Comparison of ENCODE assay signal across 8 cellular contexts in the genomic region with DNA sequence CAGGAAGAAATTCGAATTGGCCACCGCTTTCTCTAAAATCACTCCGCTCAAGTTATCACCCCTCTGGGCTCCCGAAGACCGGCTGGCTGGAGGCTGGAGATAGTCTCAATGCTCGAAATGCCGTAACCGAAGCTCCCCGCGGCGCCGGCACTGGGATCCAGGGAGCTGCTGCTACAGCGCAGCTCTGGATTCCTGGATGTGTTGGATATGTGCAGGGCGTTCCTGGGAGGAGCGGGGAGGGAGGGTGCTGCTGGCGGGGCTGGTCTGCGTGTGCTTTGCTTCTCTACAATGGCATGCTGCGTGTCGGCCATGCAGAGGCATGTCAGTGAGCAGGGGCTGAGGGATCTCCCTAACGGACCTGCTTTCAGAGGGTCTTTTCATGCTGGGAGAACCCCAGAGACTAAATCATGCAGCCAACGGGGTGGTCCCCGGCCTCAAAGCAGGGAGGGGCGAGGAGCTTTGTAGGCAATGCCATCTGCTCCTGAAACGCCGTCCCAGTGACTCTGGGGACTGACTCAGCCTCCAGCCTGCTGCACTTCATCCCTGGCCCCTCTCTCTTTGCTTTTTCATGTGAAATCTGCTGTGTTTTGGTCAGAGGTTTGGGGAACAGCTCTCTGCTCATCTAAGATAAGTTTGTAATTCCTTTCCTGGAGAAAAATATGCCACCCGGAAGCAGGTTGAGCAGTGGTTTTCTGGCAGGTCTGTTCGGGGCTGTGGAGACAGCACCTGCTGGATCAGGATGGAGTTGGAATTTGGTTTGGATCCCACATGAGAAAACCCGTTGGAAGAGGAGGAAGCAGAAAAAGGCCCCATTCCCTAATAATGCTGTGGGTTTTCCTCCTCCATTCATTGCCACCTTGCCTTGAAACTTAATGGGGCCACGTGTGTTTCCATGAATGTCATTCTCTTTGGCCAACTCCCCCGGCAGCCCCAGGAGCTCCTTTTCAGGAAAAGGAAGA.
DNase-seq lines count a peak whose midpoint lies in the region; ATAC-seq, FAIRE-seq and TF ChIP-seq lines count a peak whose summit lies in the region.

No MANE protein-coding gene starts in this region.

- no peak for ATAC-seq in activated CD4-positive, alpha-beta T cell treated with anti-CD3 and anti-CD28 coated beads for 36 hours
- ATAC-seq in GM12878, result peak; percentile 13
- no peak for ATAC-seq in HG02642 (IDR thresholded peaks at IDR 0.05; ENCODE audit: poor library complexity, unreplicated experiment)
- ATAC-seq in GM18519 (IDR thresholded peaks at IDR 0.05; ENCODE audit: low FRiP score, unreplicated experiment), result no peak

- in situ Hi-C loops in GM12878 (cut with MboI), result loop anchor here (10.0 to 25.0 kb wide), 2 partner anchors 703 to 1190 kb away; a partner anchor contains a TSS

- CTCF ChIA-PET in activated CD4-positive, alpha-beta T cell treated with anti-CD3 and anti-CD28 coated beads for 36 hours (lab: Charles Lee), result interaction anchor here (0.7 to 4.1 kb wide), 15 partner anchors 8 to 121 kb away, joined by 3 to 27 read pairs (median 5); no protein-coding TSS in a partner anchor
- CTCF ChIA-PET in GM12878 (lab: Yijun Ruan, JAX), result interaction anchor here (0.6 to 6.4 kb wide), 11 partner anchors 8 to 120 kb away, joined by 3 to 53 read pairs (median 3); no protein-coding TSS in a partner anchor

- intact Hi-C loops in activated CD4-positive, alpha-beta T cell treated with anti-CD3 and anti-CD28 coated beads for 36 hours (cut with DNase I, micrococcal nuclease), result loop anchor here (2.0 to 10.0 kb wide), 6 partner anchors 17 to 1187 kb away; a partner anchor contains a TSS
- intact Hi-C loops in GM12878 (cut with micrococcal nuclease; ENCODE audit: unreplicated experiment), result loop anchor here (2.0 kb wide), 1 partner anchor 21 kb away; no protein-coding TSS in a partner anchor
- intact Hi-C loops in sigmoid colon (cut with DNase I), result loop anchor here (2.0 kb wide), 1 partner anchor 19 kb away; no protein-coding TSS in a partner anchor

- no peaks in the 10 kb centered on the region for H3K9me3 Mint-ChIP-seq in activated CD4-positive, alpha-beta T cell treated with anti-CD3 and anti-CD28 coated beads for 36 hours (ENCODE audit: low read depth)

- H3K27ac Mint-ChIP-seq in activated CD4-positive, alpha-beta T cell treated with anti-CD3 and anti-CD28 coated beads for 36 hours, result peak overlapping the region; percentile 98

- H3K36me3 Mint-ChIP-seq in activated CD4-positive, alpha-beta T cell treated with anti-CD3 and anti-CD28 coated beads for 36 hours (ENCODE audit: low read depth), result peaks cover 70% of the 10 kb centered on the region

- peak overlapping the region; percentile 96 for H3K4me3 Mint-ChIP-seq in activated CD4-positive, alpha-beta T cell treated with anti-CD3 and anti-CD28 coated beads for 36 hours

- FAIRE-seq in GM12878 (lab: Jason Lieb, UNC), result no peak

- H3K9ac ChIP-seq in GM12878 (ENCODE audit: control insufficient read depth, insufficient read depth, low read length) (peak overlapping the region; percentile 86), iPS-20b (ENCODE audit: low read depth, low read length) (peak overlapping the region; percentile 92)

- H2AFZ ChIP-seq in GM12878 (ENCODE audit: control insufficient read depth, low read depth, low read length), result no peak overlapping the region

- WGBS in GM12878 (ENCODE audit: insufficient coverage, insufficient replicate concordance, low lambda C conversion rate, missing lambda C conversion rate), result under 1% methylated on average over 29 of the region's 30 CpGs
- 3 to 4% methylated on average over 30 of the region's 30 CpGs for WGBS in sigmoid colon, 2 donors

- no peak for TF ChIP-seq POLR2A in GM12878 (IDR thresholded peaks at IDR 0.05; ENCODE audit: low read depth, low read length)
- peak; percentile 78 to 92 for TF ChIP-seq POLR2A in sigmoid colon (IDR thresholded peaks at IDR 0.05)

- RAD21 ChIA-PET in GM12878 (lab: Charles Lee; ENCODE audit: unreplicated experiment), result interaction anchor here (1.4 to 6.8 kb wide), 11 partner anchors 7 to 127 kb away, joined by 3 to 102 read pairs (median 15); no protein-coding TSS in a partner anchor

- SMC1A ChIA-PET in GM12878 (lab: Charles Lee; ENCODE audit: uncharacterized antibody, unreplicated experiment), result interaction anchor here (0.8 to 5.6 kb wide), 9 partner anchors 8 to 52 kb away, joined by 3 to 46 read pairs (median 11); no protein-coding TSS in a partner anchor

- H3K27ac ChIP-seq in GM12878 (ENCODE audit: control insufficient read depth, insufficient read depth), result peak overlapping the region; percentile 99
- H3K27ac ChIP-seq in iPS-20b (ENCODE audit: low read length), result peak overlapping the region; percentile 80
- peak overlapping the region; percentile 95 to 99 (median 96) for H3K27ac ChIP-seq in sigmoid colon

- H3K9me3 ChIP-seq in GM12878 (replicated peaks; ENCODE audit: control insufficient read depth, insufficient read depth, low read length), result no peaks in the 10 kb centered on the region
- no peaks in the 10 kb centered on the region for H3K9me3 ChIP-seq in iPS-20b (ENCODE audit: insufficient read depth, low read depth, low read length)
- no peaks in the 10 kb centered on the region for H3K9me3 ChIP-seq in sigmoid colon

- H3K4me2 ChIP-seq in GM12878 (ENCODE audit: control insufficient read depth, insufficient read depth), result peak overlapping the region; percentile 98

- peak; percentile 60 for DNase-seq in activated CD4-positive, alpha-beta T cell treated with anti-CD3 and anti-CD28 coated beads for 36 hours
- no peak for DNase-seq in activated CD4-positive, alpha-beta T cell treated with anti-CD3 and anti-CD28 coated beads, Interleukin-2, amount 50 U/mL, for 4 hours
- DNase-seq in NCI-H524 (lab: John Stamatoyannopoulos, UW) (peak; percentile 89 to 92), GM12878 (ENCODE audit: low read depth, low spot score) (no peak), sigmoid colon (peak; percentile 94)

- no peak for TF ChIP-seq EP300 in GM12878 (IDR thresholded peaks at IDR 0.05; ENCODE audit: borderline replicate concordance in 1 of 2, control insufficient read depth in 1 of 2, low read depth in 2 of 2, low read length in 2 of 2)
- TF ChIP-seq EP300 in sigmoid colon (IDR thresholded peaks at IDR 0.05), result no peak

- no peaks in the 10 kb centered on the region for H3K27me3 ChIP-seq in GM12878 (replicated peaks in 1 of 2; ENCODE audit: control insufficient read depth in 2 of 2, insufficient read depth in 2 of 2, low read length in 1 of 2)
- no peaks in the 10 kb centered on the region for H3K27me3 ChIP-seq in iPS-20b (ENCODE audit: insufficient read depth, low read length)
- H3K27me3 ChIP-seq in sigmoid colon, result no peaks in the 10 kb centered on the region

- H3K4me1 ChIP-seq in GM12878 (ENCODE audit: control insufficient read depth, insufficient read depth, low read length) (peaks cover 49% of the 10 kb centered on the region), iPS-20b (ENCODE audit: insufficient read depth, low read length) (peaks cover 28% of the 10 kb centered on the region), sigmoid colon (peaks cover 0 to 93% (median 87%) of the 10 kb centered on the region in 4 donors)

- BruUV-seq in GM12878 (replicated peaks; lab: Mats Ljungman, UMichigan), result TSS peak; percentile 64

- H3K36me3 ChIP-seq in GM12878 (ENCODE audit: control insufficient read depth in 2 of 2, insufficient read depth in 2 of 2, low read length in 1 of 2) (peaks cover 5 to 13% of the 10 kb centered on the region in 2 experiments; a peak in 3 of 4 replicates), iPS-20b (ENCODE audit: insufficient read depth, low read depth, low read length) (no peaks in the 10 kb centered on the region), sigmoid colon (peaks cover 0 to 5% (median 0%) of the 10 kb centered on the region in 4 donors)

- TF ChIP-seq CTCF in GM12878 (IDR thresholded peaks at IDR 0.05 in 2 of 3, conservative IDR thresholded peaks at IDR 0.05 in 1 of 3; ENCODE audit: control insufficient read depth in 2 of 3, extremely low read depth in 1 of 3, insufficient read depth in 1 of 3, low read depth in 3 of 3, low read length in 3 of 3) (no peak), sigmoid colon (IDR thresholded peaks at IDR 0.05) (no peak)

- TF ChIP-seq RAD21 in GM12878 (IDR thresholded peaks at IDR 0.05; ENCODE audit: insufficient read depth, low read depth, low read length), result no peak

- peak overlapping the region; percentile 94 for H3K4me3 ChIP-seq in GM12878
- H3K4me3 ChIP-seq in iPS-20b (ENCODE audit: low read length), result peak overlapping the region; percentile 75
- H3K4me3 ChIP-seq in sigmoid colon, result peak overlapping the region; percentile 47 to 60 (median 57)

- POLR2A ChIA-PET in activated CD4-positive, alpha-beta T cell treated with anti-CD3 and anti-CD28 coated beads for 36 hours (lab: Charles Lee), result interaction anchor here (0.9 to 1.4 kb wide), 5 partner anchors 9 to 506 kb away, joined by 3 to 8 read pairs (median 4); a partner anchor contains a TSS
- POLR2A ChIA-PET in GM12878 (lab: Charles Lee), result interaction anchor here (0.6 to 6.4 kb wide), 9 partner anchors 8 to 392 kb away, joined by 4 to 78 read pairs (median 7); no protein-coding TSS in a partner anchor

- no peaks in the 10 kb centered on the region for H4K20me1 ChIP-seq in GM12878 (ENCODE audit: control insufficient read depth, insufficient read depth)

- peaks cover 39% of the 10 kb centered on the region for H3K4me1 Mint-ChIP-seq in activated CD4-positive, alpha-beta T cell treated with anti-CD3 and anti-CD28 coated beads for 36 hours

- no peaks in the 10 kb centered on the region for H3K27me3 Mint-ChIP-seq in activated CD4-positive, alpha-beta T cell treated with anti-CD3 and anti-CD28 coated beads for 36 hours

- H3K79me2 ChIP-seq in GM12878 (ENCODE audit: control insufficient read depth, insufficient read depth, low read length), result peaks cover 95% of the 10 kb centered on the region

TF ChIP-seq in GM12878, 131 proteins besides CTCF, POLR2A, EP300 and RAD21 (continues in another document):
- no peak for TF ChIP-seq BCL11A (IDR thresholded peaks at IDR 0.05; ENCODE audit: low read depth, low read length)

Comparison
In these comparisons a context has a peak if more than half of its experiments do, and no peak if none do; other contexts are left out.
1. DNase-seq: peak in activated CD4-positive, alpha-beta T cell treated with anti-CD3 and anti-CD28 coated beads for 36 hours (single experiment), NCI-H524 (2 of 2) and sigmoid colon (single experiment); none in activated CD4-positive, alpha-beta T cell treated with anti-CD3 and anti-CD28 coated beads, Interleukin-2, amount 50 U/mL, for 4 hours (0 of 2) and GM12878 (single experiment).
2. Peak in every context shown above with its lines, with median percentiles within 50 percentile points of each other: H3K27ac ChIP-seq and H3K4me3 ChIP-seq.